ENCODE assay signal across 21 cellular contexts in genomic region chr14:76377675-76378074, GRCh38. TPM values are rescaled to one million over a fixed set of nuclear protein-coding genes. Genes with fewer than 3 reads are reported as not detected.
DNase-seq lines count a peak whose midpoint lies in the region; ATAC-seq and TF ChIP-seq lines count a peak whose summit lies in the region.
"Had no signal": no experiment of that assay in that cellular context is flagged by ENCODE, and none has a peak within 500 bp of the region (broad histone marks: within the 10 kb centered on the region; RNA-seq: fewer than 3 reads in every experiment).

No MANE protein-coding gene starts in this region.

- H3K4me3 ChIP-seq in MM.1S (ENCODE audit: low read length) = no peak overlapping the region
- no peak overlapping the region for H3K4me3 ChIP-seq in hepatocyte
- H3K4me3 ChIP-seq: uterus had no signal

- H3K9me3 ChIP-seq in MM.1S (replicated peaks; ENCODE audit: insufficient read depth, low read length) (no peaks in the 10 kb centered on the region), hepatocyte (ENCODE audit: low read depth) (no peaks in the 10 kb centered on the region)
- H3K9me3 ChIP-seq: sigmoid colon, stomach, uterus had no signal

- H3K4me1 Mint-ChIP-seq in progenitor cell of endocrine pancreas (ENCODE audit: low read depth) = peaks cover 8% of the 10 kb centered on the region

- WGBS in hepatocyte (ENCODE audit: low lambda C conversion rate, missing lambda C conversion rate) = 18% methylated on average over 6 of the region's 6 CpGs

- H4K20me1 ChIP-seq in MM.1S (ENCODE audit: insufficient read depth, low read length) = no peaks in the 10 kb centered on the region
- no peaks in the 10 kb centered on the region for H4K20me1 ChIP-seq in hepatocyte (ENCODE audit: insufficient read depth, poor library complexity, severe bottlenecking)

- no peaks in the 10 kb centered on the region for H3K9me3 Mint-ChIP-seq in progenitor cell of endocrine pancreas (ENCODE audit: low read depth)

- H3K4me3 Mint-ChIP-seq in progenitor cell of endocrine pancreas (ENCODE audit: low read depth) = peak overlapping the region; percentile 39
- H3K4me3 Mint-ChIP-seq: activated CD8-positive, alpha-beta memory T cell treated with anti-CD3 and anti-CD28 coated beads, Interleukin-2, amount 10 ng/mL, durations not matched to agents 7 days and 5 days; B cell had no signal

- ATAC-seq in GM18907 (IDR thresholded peaks at IDR 0.05; ENCODE audit: unreplicated experiment) = no peak
- ATAC-seq: activated CD8-positive, alpha-beta memory T cell treated with anti-CD3 and anti-CD28 coated beads, Interleukin-2, amount 10 ng/mL, durations not matched to agents 7 days and 5 days; Panc1 had no signal

- no peak overlapping the region for H3K27ac Mint-ChIP-seq in progenitor cell of endocrine pancreas
- H3K27ac Mint-ChIP-seq: activated CD8-positive, alpha-beta memory T cell treated with anti-CD3 and anti-CD28 coated beads, Interleukin-2, amount 10 ng/mL, durations not matched to agents 7 days and 5 days; B cell had no signal

- H3K36me3 Mint-ChIP-seq in progenitor cell of endocrine pancreas (ENCODE audit: insufficient read depth) = no peaks in the 10 kb centered on the region
- H3K36me3 Mint-ChIP-seq: activated CD8-positive, alpha-beta memory T cell treated with anti-CD3 and anti-CD28 coated beads, Interleukin-2, amount 10 ng/mL, durations not matched to agents 7 days and 5 days had no signal

- no peak overlapping the region for H3K9ac ChIP-seq in MM.1S (ENCODE audit: low read length)

- H3K27me3 Mint-ChIP-seq in progenitor cell of endocrine pancreas = peaks cover 91% of the 10 kb centered on the region

- H3K27me3 ChIP-seq in MM.1S (replicated peaks; ENCODE audit: insufficient read depth, low read length) (peaks cover 23% of the 10 kb centered on the region; the same call in 1 of the 2 replicates), hepatocyte (peaks cover 96% of the 10 kb centered on the region)

- H3K79me2 ChIP-seq in MM.1S (ENCODE audit: low read length) (no peaks in the 10 kb centered on the region), hepatocyte (no peaks in the 10 kb centered on the region)

- no peak overlapping the region for H2AFZ ChIP-seq in MM.1S (ENCODE audit: low read length)
- H2AFZ ChIP-seq in hepatocyte = no peak overlapping the region

- H3K9me2 ChIP-seq in MM.1S (replicated peaks; ENCODE audit: insufficient read depth, low read length) (no peaks in the 10 kb centered on the region), hepatocyte (replicated peaks; ENCODE audit: insufficient read depth) (no peaks in the 10 kb centered on the region)

- no peaks in the 10 kb centered on the region for H3K36me3 ChIP-seq in MM.1S (replicated peaks; ENCODE audit: insufficient read depth, low read length)
- H3K36me3 ChIP-seq in hepatocyte (replicated peaks; ENCODE audit: insufficient read depth, low read depth) = no peaks in the 10 kb centered on the region
- H3K36me3 ChIP-seq: sigmoid colon, stomach, uterus had no signal

- no peaks in the 10 kb centered on the region for H3K4me1 ChIP-seq in MM.1S (ENCODE audit: low read length)
- peaks cover 12% of the 10 kb centered on the region for H3K4me1 ChIP-seq in hepatocyte (ENCODE audit: insufficient read depth)

- TF ChIP-seq CTCF in GM10266 (IDR thresholded peaks at IDR 0.05; ENCODE audit: control insufficient read depth, insufficient read depth, low read depth, missing control alignments) (no peak), MM.1S (IDR thresholded peaks at IDR 0.05; ENCODE audit: low read length) (no peak), hepatocyte (IDR thresholded peaks at IDR 0.05; ENCODE audit: poor library complexity) (no peak), progenitor cell of endocrine pancreas (IDR thresholded peaks at IDR 0.05; ENCODE audit: unreplicated experiment) (no peak)

- H3K4me2 ChIP-seq in MM.1S (ENCODE audit: low read depth, low read length) (peak overlapping the region; percentile 24; the same call in 1 of the 2 replicates), hepatocyte (peak overlapping the region; percentile 86)

- DNase-seq in GM10266 (ENCODE audit: extremely low spot score) (peak; percentile 32), MM.1S (no peak), hepatocyte (ENCODE audit: low spot score) (no peak), progenitor cell of endocrine pancreas (ENCODE audit: low spot score, unreplicated experiment) (no peak), Kasumi-1 (lab: John Stamatoyannopoulos, UW) (no peak), KG1 (lab: John Stamatoyannopoulos, UW) (no peak)
- DNase-seq: activated CD4-positive, alpha-beta T cell treated with anti-CD3 and anti-CD28 coated beads for 1 hour; activated CD8-positive, alpha-beta memory T cell treated with anti-CD3 and anti-CD28 coated beads, Interleukin-2, amount 10 ng/mL, durations not matched to agents 7 days and 5 days; activated gamma-delta T cell; hippocampal formation; IMR-90; NCI-H226; nucleus accumbens; sigmoid colon; stomach; T-helper 9 cell; uterus had no signal

- H3F3A ChIP-seq in MM.1S (ENCODE audit: insufficient read depth, low read length) = no peaks in the 10 kb centered on the region

- no peak overlapping the region for H3K27ac ChIP-seq in MM.1S (ENCODE audit: low read length)
- no peak overlapping the region for H3K27ac ChIP-seq in hepatocyte
- H3K27ac ChIP-seq: sigmoid colon, stomach, uterus had no signal

RNA-seq across cellular contexts. Expression of gene ESRRB, which starts 1.7 kb away (rescaled TPM):
- total RNA-seq in hepatocyte (0.13 TPM in 1 of 2 replicates, not detected in the other), progenitor cell of endocrine pancreas (0.12 and 0.29 TPM in 2 replicates)
- polyA plus RNA-seq in hepatocyte = not detected in 2 replicates
- total RNA-seq: activated CD8-positive, alpha-beta memory T cell treated with anti-CD3 and anti-CD28 coated beads, Interleukin-2, amount 10 ng/mL, durations not matched to agents 7 days and 5 days; B cell; IMR-90; SK-MEL-5; uterus had no signal
- polyA plus RNA-seq: IMR-90 had no signal
